ENCODE assay signal across 10 cellular contexts in genomic region chr20:1335961-1336698, GRCh38. TPM values are rescaled to one million over a fixed set of nuclear protein-coding genes. Genes with fewer than 3 reads are reported as not detected.
DNase-seq lines count a peak whose midpoint lies in the region; ATAC-seq and TF ChIP-seq lines count a peak whose summit lies in the region.
"Had no signal": no experiment of that assay in that cellular context is flagged by ENCODE, and none has a peak within 500 bp of the region (broad histone marks: within the 10 kb centered on the region; RNA-seq: fewer than 3 reads in every experiment).

No MANE protein-coding gene starts in this region.

- no peak for ATAC-seq in gastroesophageal sphincter
- peak; percentile 79 for ATAC-seq in stimulated activated effector memory CD8-positive, alpha-beta T cell treated with anti-CD3 and anti-CD28 coated beads, Interleukin-12 subunit alpha, Interleukin-12 subunit beta, amount 100 ng/mL, for 72 hours
- ATAC-seq in HG03378 (IDR thresholded peaks at IDR 0.05; ENCODE audit: unreplicated experiment) = no peak

- peaks cover 8% of the 10 kb centered on the region for H3K36me3 Mint-ChIP-seq in T-helper 1 cell treated with Interleukin-12 subunit alpha and Interleukin-12 subunit beta and Interleukin-4 antibody, amounts not matched to agents 30 μg/mL and 1 μg/mL, for 36 hours (ENCODE audit: low read depth)
- peaks cover 10% of the 10 kb centered on the region for H3K36me3 Mint-ChIP-seq in activated CD4-positive, alpha-beta memory T cell treated with anti-CD3 and anti-CD28 coated beads, Interleukin-2, amount 10 ng/mL, durations not matched to agents 7 days and 5 days (ENCODE audit: low read depth)
- H3K36me3 Mint-ChIP-seq in stimulated activated effector memory CD8-positive, alpha-beta T cell treated with anti-CD3 and anti-CD28 coated beads, Interleukin-12 subunit alpha, Interleukin-12 subunit beta, amount 100 ng/mL, for 72 hours = peaks cover 16% of the 10 kb centered on the region

- peaks cover 0 to 28% (median 12%) of the 10 kb centered on the region in 3 donors for H3K4me1 ChIP-seq in gastroesophageal sphincter

- TF ChIP-seq POLR2A in gastroesophageal sphincter (IDR thresholded peaks at IDR 0.05) = no peak

- H3K36me3 ChIP-seq in gastroesophageal sphincter = peaks cover 0 to 28% of the 10 kb centered on the region in 2 donors

- no peaks in the 10 kb centered on the region for H3K9me3 Mint-ChIP-seq in T-helper 1 cell treated with Interleukin-12 subunit alpha and Interleukin-12 subunit beta and Interleukin-4 antibody, amounts not matched to agents 30 μg/mL and 1 μg/mL, for 36 hours
- H3K9me3 Mint-ChIP-seq in activated CD4-positive, alpha-beta memory T cell treated with anti-CD3 and anti-CD28 coated beads, Interleukin-2, amount 10 ng/mL, durations not matched to agents 7 days and 5 days = no peaks in the 10 kb centered on the region
- H3K9me3 Mint-ChIP-seq in stimulated activated effector memory CD8-positive, alpha-beta T cell treated with anti-CD3 and anti-CD28 coated beads, Interleukin-12 subunit alpha, Interleukin-12 subunit beta, amount 100 ng/mL, for 72 hours = no peaks in the 10 kb centered on the region

- CTCF ChIA-PET in activated CD4-positive, alpha-beta memory T cell treated with anti-CD3 and anti-CD28 coated beads, Interleukin-2, amount 10 ng/mL, durations not matched to agents 7 days and 5 days (lab: Charles Lee) = interaction anchor here (0.6 kb wide), 1 partner anchor 108 kb away, joined by 3 read pairs; no protein-coding TSS in a partner anchor

- no peaks in the 10 kb centered on the region for H3K9me3 ChIP-seq in gastroesophageal sphincter

- H3K27me3 Mint-ChIP-seq in T-helper 1 cell treated with Interleukin-12 subunit alpha and Interleukin-12 subunit beta and Interleukin-4 antibody, amounts not matched to agents 30 μg/mL and 1 μg/mL, for 36 hours (ENCODE audit: low read depth) = no peaks in the 10 kb centered on the region
- H3K27me3 Mint-ChIP-seq in activated CD4-positive, alpha-beta memory T cell treated with anti-CD3 and anti-CD28 coated beads, Interleukin-2, amount 10 ng/mL, durations not matched to agents 7 days and 5 days = no peaks in the 10 kb centered on the region

- peaks cover 28% of the 10 kb centered on the region for H3K4me1 Mint-ChIP-seq in T-helper 1 cell treated with Interleukin-12 subunit alpha and Interleukin-12 subunit beta and Interleukin-4 antibody, amounts not matched to agents 30 μg/mL and 1 μg/mL, for 36 hours (ENCODE audit: low read depth)
- H3K4me1 Mint-ChIP-seq in activated CD4-positive, alpha-beta memory T cell treated with anti-CD3 and anti-CD28 coated beads, Interleukin-2, amount 10 ng/mL, durations not matched to agents 7 days and 5 days = peaks cover 33% of the 10 kb centered on the region
- peaks cover 41% of the 10 kb centered on the region for H3K4me1 Mint-ChIP-seq in stimulated activated effector memory CD8-positive, alpha-beta T cell treated with anti-CD3 and anti-CD28 coated beads, Interleukin-12 subunit alpha, Interleukin-12 subunit beta, amount 100 ng/mL, for 72 hours

- peak overlapping the region; percentile 36 for H3K27ac Mint-ChIP-seq in T-helper 1 cell treated with Interleukin-12 subunit alpha and Interleukin-12 subunit beta and Interleukin-4 antibody, amounts not matched to agents 30 μg/mL and 1 μg/mL, for 36 hours
- H3K27ac Mint-ChIP-seq in activated CD4-positive, alpha-beta memory T cell treated with anti-CD3 and anti-CD28 coated beads, Interleukin-2, amount 10 ng/mL, durations not matched to agents 7 days and 5 days = no peak overlapping the region
- peak overlapping the region; percentile 72 for H3K27ac Mint-ChIP-seq in stimulated activated effector memory CD8-positive, alpha-beta T cell treated with anti-CD3 and anti-CD28 coated beads, Interleukin-12 subunit alpha, Interleukin-12 subunit beta, amount 100 ng/mL, for 72 hours

- no peak overlapping the region for H3K4me3 ChIP-seq in gastroesophageal sphincter

- WGBS in gastroesophageal sphincter (ENCODE audit: low coverage in 1 of 2), 2 donors = 69 to 86% methylated on average over 1 to 4 of the region's 6 CpGs

- no peaks in the 10 kb centered on the region for H3K27me3 ChIP-seq in gastroesophageal sphincter

- DNase-seq in T-helper 1 cell (no peak), occipital lobe (lab: John Stamatoyannopoulos, UW) (no peak), HuH-7.5 (ENCODE audit: low spot score) (no peak)
- peak; percentile 15 for DNase-seq in activated CD4-positive, alpha-beta memory T cell treated with anti-CD3 and anti-CD28 coated beads, Interleukin-2, amount 10 ng/mL, durations not matched to agents 7 days and 5 days
- peak; percentile 1 to 46 for DNase-seq in stimulated activated effector memory CD8-positive, alpha-beta T cell treated with anti-CD3 and anti-CD28 coated beads, Interleukin-12 subunit alpha, Interleukin-12 subunit beta, amount 100 ng/mL, for 72 hours (ENCODE audit: low spot score in 2 of 2)
- DNase-seq: MM.1S, NCI-H526 treated with DMSO at 0.1 percent for 48 hours had no signal

- no peak overlapping the region for H3K4me3 Mint-ChIP-seq in T-helper 1 cell treated with Interleukin-12 subunit alpha and Interleukin-12 subunit beta and Interleukin-4 antibody, amounts not matched to agents 30 μg/mL and 1 μg/mL, for 36 hours
- no peak overlapping the region for H3K4me3 Mint-ChIP-seq in activated CD4-positive, alpha-beta memory T cell treated with anti-CD3 and anti-CD28 coated beads, Interleukin-2, amount 10 ng/mL, durations not matched to agents 7 days and 5 days
- H3K4me3 Mint-ChIP-seq in stimulated activated effector memory CD8-positive, alpha-beta T cell treated with anti-CD3 and anti-CD28 coated beads, Interleukin-12 subunit alpha, Interleukin-12 subunit beta, amount 100 ng/mL, for 72 hours = no peak overlapping the region

- POLR2A ChIA-PET in activated CD4-positive, alpha-beta memory T cell treated with anti-CD3 and anti-CD28 coated beads, Interleukin-2, amount 10 ng/mL, durations not matched to agents 7 days and 5 days (lab: Charles Lee) = interaction anchor here (1.6 kb wide), 1 partner anchor 11 kb away, joined by 7 read pairs; no protein-coding TSS in a partner anchor

- peak overlapping the region in 3 of 4 donors; percentile 59 to 68 (median 64) for H3K27ac ChIP-seq in gastroesophageal sphincter

- TF ChIP-seq CTCF in gastroesophageal sphincter (IDR thresholded peaks at IDR 0.05) = no peak

- TF ChIP-seq EP300 in gastroesophageal sphincter (IDR thresholded peaks at IDR 0.05) = no peak

RNA-seq across cellular contexts. Expression of gene SDCBP2, which starts 7.2 kb away (rescaled TPM):
- 1 to 10 TPM; 3.1 to 3.2 TPM for total RNA-seq in activated CD4-positive, alpha-beta memory T cell treated with anti-CD3 and anti-CD28 coated beads, Interleukin-2, amount 10 ng/mL, durations not matched to agents 7 days and 5 days
- total RNA-seq in gastroesophageal sphincter (10 to 100 TPM in 1 of 4 donors, 1 to 10 TPM in 3; 1.6 to 17.5 (median 3.5) TPM), occipital lobe (2.0 TPM)

RNA-seq across cellular contexts. Expression of gene FKBP1A, which starts 56.7 kb away (rescaled TPM):
- 100 to 1,000 TPM; 205 to 207 TPM for total RNA-seq in activated CD4-positive, alpha-beta memory T cell treated with anti-CD3 and anti-CD28 coated beads, Interleukin-2, amount 10 ng/mL, durations not matched to agents 7 days and 5 days
- 100 to 1,000 TPM in 1 of 4 donors, 10 to 100 TPM in 3; 78.6 to 116 (median 86.8) TPM for total RNA-seq in gastroesophageal sphincter
- total RNA-seq in occipital lobe = 79.4 TPM

Comparison
In these comparisons a context has a peak if more than half of its experiments do, and no peak if none do; other contexts are left out.
1. DNase-seq: peak in activated CD4-positive, alpha-beta memory T cell treated with anti-CD3 and anti-CD28 coated beads, Interleukin-2, amount 10 ng/mL, durations not matched to agents 7 days and 5 days (single experiment) and stimulated activated effector memory CD8-positive, alpha-beta T cell treated with anti-CD3 and anti-CD28 coated beads, Interleukin-12 subunit alpha, Interleukin-12 subunit beta, amount 100 ng/mL, for 72 hours (2 of 2); none in T-helper 1 cell (0 of 5), occipital lobe (single experiment) and HuH-7.5 (single experiment).